ENCODE assay signal across 16 cellular contexts in the genomic region with DNA sequence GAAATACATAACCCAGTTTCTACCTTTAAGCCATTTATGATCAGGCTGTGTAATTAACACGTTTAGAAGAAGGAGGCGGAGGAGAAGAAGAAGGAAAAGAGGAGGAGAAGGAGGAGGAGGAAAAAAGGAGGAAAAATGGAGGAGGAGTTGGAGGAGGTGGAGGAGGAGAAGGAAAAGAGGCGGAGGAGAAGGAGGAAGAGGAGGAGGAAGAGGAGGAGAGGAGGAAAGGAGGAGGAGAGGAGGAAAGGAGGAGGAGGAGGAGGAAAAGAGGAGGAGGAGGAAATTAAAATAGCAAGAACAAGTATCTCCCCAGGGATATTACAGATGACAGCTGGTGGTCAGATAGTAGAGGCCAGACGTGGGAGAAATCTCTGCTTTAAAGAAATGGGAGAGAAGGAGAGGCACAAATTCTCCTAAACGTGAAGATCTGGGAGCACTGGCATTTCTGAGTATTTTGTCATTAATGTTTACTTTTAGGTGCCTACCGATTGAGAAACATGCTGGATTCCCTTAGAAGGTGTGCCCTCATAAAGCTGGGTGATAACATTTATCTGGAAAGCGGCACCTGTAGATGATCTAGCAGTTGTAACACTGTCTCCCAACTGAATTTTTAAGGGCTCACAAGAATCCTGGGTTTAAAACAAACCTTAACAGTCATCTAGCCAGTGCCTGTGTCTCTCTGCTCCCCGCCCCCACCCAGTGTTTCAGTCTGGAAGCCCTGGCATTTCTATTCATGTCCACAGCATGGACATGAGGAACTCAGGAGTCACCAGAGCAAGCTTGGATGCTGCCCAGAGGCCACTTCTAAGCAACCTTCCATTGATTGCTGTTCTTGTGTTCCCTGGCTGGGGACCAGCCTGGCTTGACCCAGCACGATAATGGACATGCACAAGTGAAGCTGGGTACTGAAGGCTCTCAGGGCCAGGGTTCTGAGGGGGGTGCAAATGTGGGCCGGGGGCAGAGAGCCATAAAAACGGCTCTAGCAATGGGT.
"Had no signal": no experiment of that assay in that cellular context is flagged by ENCODE, and none has a peak within 500 bp of the region (broad histone marks: within the 10 kb centered on the region; RNA-seq: fewer than 3 reads in every experiment).

No MANE protein-coding gene starts in this region.

- H3K4me1 ChIP-seq: foreskin keratinocyte, left lung, upper lobe of left lung had no signal

- H3K4me3 ChIP-seq: left lung, SK-N-MC, skin epidermis, upper lobe of left lung had no signal

- H3K9me3 ChIP-seq: left lung, upper lobe of left lung had no signal

- DNase-seq: activated CD4-positive, alpha-beta T cell treated with anti-CD3 and anti-CD28 coated beads for 36 hours; activated CD8-positive, alpha-beta T cell treated with anti-CD3 and anti-CD28 coated beads for 36 hours; activated gamma-delta T cell; activated T-cell treated with anti-CD3 and anti-CD28 coated beads, Interleukin-2, amount 50 U/mL, for 4 hours; brain microvascular endothelial cell; cortex of kidney; effector CD4-positive, alpha-beta T cell; foreskin keratinocyte; left lung; mesenchymal stem cell; stimulated activated naive CD8-positive, alpha-beta T cell treated with anti-CD3 and anti-CD28 coated beads, Interleukin-15, Interleukin-2, amounts not matched to agents 100 U/mL and 50 U/mL, for 24 hours; upper lobe of left lung had no signal

- H3K36me3 Mint-ChIP-seq: activated naive CD4-positive, alpha-beta T cell treated with anti-CD3 and anti-CD28 coated beads, Interleukin-2, amount 50 U/mL, for 72 hours; natural killer cell treated with Interleukin-12 subunit alpha and Interleukin-12 subunit beta and Interleukin-15 and Interleukin-18, amount 100 ng/mL, for 72 hours had no signal

- ATAC-seq: activated CD4-positive, alpha-beta T cell treated with anti-CD3 and anti-CD28 coated beads for 36 hours; activated CD8-positive, alpha-beta T cell treated with anti-CD3 and anti-CD28 coated beads for 36 hours; activated naive CD4-positive, alpha-beta T cell treated with anti-CD3 and anti-CD28 coated beads, Interleukin-2, amount 50 U/mL, for 72 hours; activated T-cell treated with anti-CD3 and anti-CD28 coated beads, Interleukin-2, amount 50 U/mL, for 4 hours; foreskin keratinocyte; left lung; stimulated activated naive CD8-positive, alpha-beta T cell treated with anti-CD3 and anti-CD28 coated beads, Interleukin-15, Interleukin-2, amounts not matched to agents 100 U/mL and 50 U/mL, for 24 hours had no signal

- H3K27ac Mint-ChIP-seq: activated CD4-positive, alpha-beta T cell treated with anti-CD3 and anti-CD28 coated beads for 36 hours; activated CD8-positive, alpha-beta T cell treated with anti-CD3 and anti-CD28 coated beads for 36 hours; activated naive CD4-positive, alpha-beta T cell treated with anti-CD3 and anti-CD28 coated beads, Interleukin-2, amount 50 U/mL, for 72 hours; natural killer cell treated with Interleukin-12 subunit alpha and Interleukin-12 subunit beta and Interleukin-15 and Interleukin-18, amount 100 ng/mL, for 72 hours had no signal

- H3K9me3 Mint-ChIP-seq: activated CD8-positive, alpha-beta T cell treated with anti-CD3 and anti-CD28 coated beads for 36 hours; activated naive CD4-positive, alpha-beta T cell treated with anti-CD3 and anti-CD28 coated beads, Interleukin-2, amount 50 U/mL, for 72 hours; activated T-cell treated with anti-CD3 and anti-CD28 coated beads, Interleukin-2, amount 50 U/mL, for 4 hours; natural killer cell treated with Interleukin-12 subunit alpha and Interleukin-12 subunit beta and Interleukin-15 and Interleukin-18, amount 100 ng/mL, for 72 hours had no signal

- H3K27me3 ChIP-seq: brain microvascular endothelial cell, foreskin keratinocyte, upper lobe of left lung had no signal

- H3K27ac ChIP-seq: brain microvascular endothelial cell, foreskin keratinocyte, left lung, SK-N-MC, skin epidermis, upper lobe of left lung had no signal

- H3K4me3 Mint-ChIP-seq: activated CD4-positive, alpha-beta T cell treated with anti-CD3 and anti-CD28 coated beads for 36 hours; activated CD8-positive, alpha-beta T cell treated with anti-CD3 and anti-CD28 coated beads for 36 hours; activated T-cell treated with anti-CD3 and anti-CD28 coated beads, Interleukin-2, amount 50 U/mL, for 4 hours; natural killer cell treated with Interleukin-12 subunit alpha and Interleukin-12 subunit beta and Interleukin-15 and Interleukin-18, amount 100 ng/mL, for 72 hours had no signal

- H3K36me3 ChIP-seq: brain microvascular endothelial cell, left lung, upper lobe of left lung had no signal
